In genomic region chr20:37154684-37155298, GRCh38 we compare ENCODE assay signal across 16 cellular contexts. TPM values are rescaled to one million over a fixed set of nuclear protein-coding genes. Genes with fewer than 3 reads are reported as not detected.
DNase-seq lines count a peak whose midpoint lies in the region; ATAC-seq and TF ChIP-seq lines count a peak whose summit lies in the region.
"Had no signal": no experiment of that assay in that cellular context is flagged by ENCODE, and none has a peak within 500 bp of the region (broad histone marks: within the 10 kb centered on the region; RNA-seq: fewer than 3 reads in every experiment).

No MANE protein-coding gene starts in this region.

- no peaks in the 10 kb centered on the region for H3K9me3 Mint-ChIP-seq in activated CD4-positive, alpha-beta memory T cell treated with anti-CD3 and anti-CD28 coated beads, Interleukin-2, amount 10 ng/mL, durations not matched to agents 7 days and 5 days
- H3K9me3 Mint-ChIP-seq: CD4-positive, CD25-positive, alpha-beta regulatory T cell; CD8-positive, alpha-beta memory T cell; HFFc6 had no signal

- no peak overlapping the region for H3K4me3 Mint-ChIP-seq in activated CD4-positive, alpha-beta memory T cell treated with anti-CD3 and anti-CD28 coated beads, Interleukin-2, amount 10 ng/mL, durations not matched to agents 7 days and 5 days
- H3K4me3 Mint-ChIP-seq: B cell; CD4-positive, CD25-positive, alpha-beta regulatory T cell; CD8-positive, alpha-beta memory T cell; HFFc6 had no signal

- DNase-seq in HUDEP-2 (lab: John Stamatoyannopoulos, UW; ENCODE audit: unreplicated experiment in 76 of 76) (peak in 41 of 76 experiments; percentile 4 to 69 (median 24)), OCI-M1 (lab: John Stamatoyannopoulos, UW) (peak; percentile 47), erythroblast (lab: John Stamatoyannopoulos, UW) (peak; percentile 59 to 89), NCI-H2196 treated with DMSO at 0.1 percent for 48 hours (lab: John Stamatoyannopoulos, UW; ENCODE audit: unreplicated experiment) (no peak)
- no peak for DNase-seq in activated CD4-positive, alpha-beta memory T cell treated with anti-CD3 and anti-CD28 coated beads, Interleukin-2, amount 10 ng/mL, durations not matched to agents 7 days and 5 days
- DNase-seq: CD4-positive, CD25-positive, alpha-beta regulatory T cell; CD8-positive, alpha-beta memory T cell; DMS 273 treated with DMSO at 0.1 percent for 48 hours; DMS79; EL; GDM1; GOT3; HFFc6 had no signal

- H3K27ac Mint-ChIP-seq in activated CD4-positive, alpha-beta memory T cell treated with anti-CD3 and anti-CD28 coated beads, Interleukin-2, amount 10 ng/mL, durations not matched to agents 7 days and 5 days: no peak overlapping the region
- H3K27ac Mint-ChIP-seq: B cell; CD4-positive, CD25-positive, alpha-beta regulatory T cell; HFFc6 had no signal

- no peak for ATAC-seq in GM21723 (IDR thresholded peaks at IDR 0.05; ENCODE audit: unreplicated experiment)
- ATAC-seq: GM12878 had no signal

- no peak for TF ChIP-seq POLR2A in erythroblast (IDR thresholded peaks at IDR 0.05; ENCODE audit: low read length)

- CTCF ChIA-PET in activated CD4-positive, alpha-beta memory T cell treated with anti-CD3 and anti-CD28 coated beads, Interleukin-2, amount 10 ng/mL, durations not matched to agents 7 days and 5 days (lab: Charles Lee): no interaction called here

- POLR2A ChIA-PET in activated CD4-positive, alpha-beta memory T cell treated with anti-CD3 and anti-CD28 coated beads, Interleukin-2, amount 10 ng/mL, durations not matched to agents 7 days and 5 days (lab: Charles Lee): no interaction called here

- H3K4me1 Mint-ChIP-seq in activated CD4-positive, alpha-beta memory T cell treated with anti-CD3 and anti-CD28 coated beads, Interleukin-2, amount 10 ng/mL, durations not matched to agents 7 days and 5 days: no peaks in the 10 kb centered on the region
- H3K4me1 Mint-ChIP-seq: B cell; CD4-positive, CD25-positive, alpha-beta regulatory T cell; CD8-positive, alpha-beta memory T cell had no signal

- no peaks in the 10 kb centered on the region for H3K36me3 Mint-ChIP-seq in activated CD4-positive, alpha-beta memory T cell treated with anti-CD3 and anti-CD28 coated beads, Interleukin-2, amount 10 ng/mL, durations not matched to agents 7 days and 5 days (ENCODE audit: low read depth)

- no peaks in the 10 kb centered on the region for H3K27me3 Mint-ChIP-seq in activated CD4-positive, alpha-beta memory T cell treated with anti-CD3 and anti-CD28 coated beads, Interleukin-2, amount 10 ng/mL, durations not matched to agents 7 days and 5 days
- H3K27me3 Mint-ChIP-seq: B cell; CD4-positive, CD25-positive, alpha-beta regulatory T cell; CD8-positive, alpha-beta memory T cell had no signal

RNA-seq across cellular contexts. Expression of gene RPN2, which starts 24.3 kb away (rescaled TPM):
- total RNA-seq in activated CD4-positive, alpha-beta memory T cell treated with anti-CD3 and anti-CD28 coated beads, Interleukin-2, amount 10 ng/mL, durations not matched to agents 7 days and 5 days: 100 to 1,000 TPM; 168 to 179 TPM

RNA-seq across cellular contexts. Expression of gene MROH8, which starts 24.6 kb away (rescaled TPM):
- 1 to 10 TPM; 1.7 to 2.2 TPM for total RNA-seq in activated CD4-positive, alpha-beta memory T cell treated with anti-CD3 and anti-CD28 coated beads, Interleukin-2, amount 10 ng/mL, durations not matched to agents 7 days and 5 days

RNA-seq across cellular contexts. Expression of gene RBL1, which starts 59.0 kb away (rescaled TPM):
- 10 to 100 TPM; 45.2 to 45.6 TPM for total RNA-seq in activated CD4-positive, alpha-beta memory T cell treated with anti-CD3 and anti-CD28 coated beads, Interleukin-2, amount 10 ng/mL, durations not matched to agents 7 days and 5 days

Comparison
In these comparisons a context has a peak if more than half of its experiments do, and no peak if none do; other contexts are left out.
1. DNase-seq: peak in HUDEP-2 (41 of 76), OCI-M1 (single experiment) and erythroblast (2 of 2); none in NCI-H2196 treated with DMSO at 0.1 percent for 48 hours (single experiment) and activated CD4-positive, alpha-beta memory T cell treated with anti-CD3 and anti-CD28 coated beads, Interleukin-2, amount 10 ng/mL, durations not matched to agents 7 days and 5 days (single experiment).